Comparison of ENCODE assay signal across 8 cellular contexts in the genomic region with DNA sequence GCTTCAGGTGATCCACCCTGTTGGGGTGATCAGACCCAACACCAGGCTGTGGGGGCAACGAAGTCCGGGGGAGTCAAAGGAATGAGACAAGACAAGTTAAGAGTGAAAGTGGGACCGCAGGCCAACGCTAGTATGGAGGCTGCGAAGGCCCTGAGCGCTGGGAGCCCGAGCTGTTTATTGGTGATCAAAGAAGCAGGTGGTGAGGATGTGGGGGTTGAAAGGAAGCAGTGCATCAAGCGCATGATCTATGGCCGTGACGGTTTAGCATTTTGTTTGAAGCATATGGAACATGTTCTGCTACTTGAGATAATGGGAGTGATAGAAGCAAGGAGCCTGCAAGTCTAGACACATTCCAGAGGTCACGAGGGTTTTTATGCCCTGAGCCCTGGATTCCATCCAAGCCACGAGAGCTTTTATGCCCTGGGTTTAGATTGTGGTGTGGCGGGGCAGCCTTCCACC. TPM values are rescaled to one million over a fixed set of nuclear protein-coding genes. Genes with fewer than 3 reads are reported as not detected.
A peak's percentile ranks its signal among the peaks of the same experiment; 100 is the strongest.
DNase-seq lines count a peak whose midpoint lies in the region; ATAC-seq and TF ChIP-seq lines count a peak whose summit lies in the region.

No MANE protein-coding gene starts in this region.

- H3K9me3 Mint-ChIP-seq in CD4-positive, alpha-beta T cell, result peaks cover 2% of the 10 kb centered on the region
- peaks cover 1% of the 10 kb centered on the region for H3K9me3 Mint-ChIP-seq in activated naive CD4-positive, alpha-beta T cell treated with anti-CD3 and anti-CD28 coated beads, Interleukin-2, amount 10 ng/mL, durations not matched to agents 7 days and 5 days
- H3K9me3 Mint-ChIP-seq in naive thymus-derived CD8-positive, alpha-beta T cell, result no peaks in the 10 kb centered on the region

- H3K27me3 Mint-ChIP-seq in CD4-positive, alpha-beta T cell, result no peaks in the 10 kb centered on the region
- H3K27me3 Mint-ChIP-seq in activated naive CD4-positive, alpha-beta T cell treated with anti-CD3 and anti-CD28 coated beads, Interleukin-2, amount 10 ng/mL, durations not matched to agents 7 days and 5 days, result no peaks in the 10 kb centered on the region
- no peaks in the 10 kb centered on the region for H3K27me3 Mint-ChIP-seq in naive thymus-derived CD8-positive, alpha-beta T cell

- POLR2A ChIA-PET in CD4-positive, alpha-beta T cell (lab: Charles Lee), result interaction anchor here (0.8 to 2.8 kb wide), 14 partner anchors 10 to 364 kb away, joined by 3 to 13 read pairs (median 4); partner anchors contain the start of genes EP300, ST13 and XPNPEP3
- POLR2A ChIA-PET in naive thymus-derived CD8-positive, alpha-beta T cell (lab: Charles Lee), result interaction anchor here (0.6 to 2.3 kb wide), 10 partner anchors 9 to 560 kb away, joined by 3 to 16 read pairs (median 6); no protein-coding TSS in a partner anchor

- H3K4me3 ChIP-seq in RWPE2 (ENCODE audit: severe bottlenecking) (no peak overlapping the region), brain microvascular endothelial cell (ENCODE audit: low read depth, low read length) (no peak overlapping the region), psoas muscle (no peak overlapping the region)

- intact Hi-C loops in CD4-positive, alpha-beta T cell (cut with DNase I, micrococcal nuclease), result loop anchor here in 1 of 2 experiments (2.0 to 5.0 kb wide), 2 partner anchors 18 to 34 kb away; no protein-coding TSS in a partner anchor
- intact Hi-C loops in psoas muscle (cut with DNase I), result no loop called here

- in situ Hi-C loops in brain microvascular endothelial cell (cut with HindIII; ENCODE audit: low pct_ligation_motif_present, low sequenced_read_pairs), result no loop called here

- peaks cover 64% of the 10 kb centered on the region for H3K4me1 Mint-ChIP-seq in CD4-positive, alpha-beta T cell (ENCODE audit: low read depth)
- peaks cover 60% of the 10 kb centered on the region for H3K4me1 Mint-ChIP-seq in activated naive CD4-positive, alpha-beta T cell treated with anti-CD3 and anti-CD28 coated beads, Interleukin-2, amount 10 ng/mL, durations not matched to agents 7 days and 5 days
- H3K4me1 Mint-ChIP-seq in naive thymus-derived CD8-positive, alpha-beta T cell, result peaks cover 25 to 63% (median 59%) of the 10 kb centered on the region in 4 donors

- peak overlapping the region; percentile 71 for H3K27ac ChIP-seq in CD4-positive, alpha-beta T cell (ENCODE audit: low read depth, low read length)
- no peak overlapping the region for H3K27ac ChIP-seq in RWPE2 (ENCODE audit: poor library complexity, severe bottlenecking)
- H3K27ac ChIP-seq in brain microvascular endothelial cell, result no peak overlapping the region
- H3K27ac ChIP-seq in psoas muscle, result no peak overlapping the region

- H3K27me3 ChIP-seq in CD4-positive, alpha-beta T cell (ENCODE audit: control insufficient read depth, insufficient read depth, low read length), result no peaks in the 10 kb centered on the region
- no peaks in the 10 kb centered on the region for H3K27me3 ChIP-seq in RWPE2 (ENCODE audit: insufficient read depth, poor library complexity, severe bottlenecking)
- no peaks in the 10 kb centered on the region for H3K27me3 ChIP-seq in brain microvascular endothelial cell (replicated peaks)
- no peaks in the 10 kb centered on the region for H3K27me3 ChIP-seq in psoas muscle (ENCODE audit: insufficient read depth in 3 of 3, low read length in 2 of 3)

- peaks cover 30% of the 10 kb centered on the region for H3K4me1 ChIP-seq in RWPE2 (ENCODE audit: insufficient read depth, poor library complexity, severe bottlenecking)
- H3K4me1 ChIP-seq in psoas muscle, result no peaks in the 10 kb centered on the region

- no peak for TF ChIP-seq CTCF in CD4-positive, alpha-beta T cell (IDR thresholded peaks at IDR 0.05)
- TF ChIP-seq CTCF in RWPE2 (IDR thresholded peaks at IDR 0.05; ENCODE audit: poor library complexity, severe bottlenecking) (no peak), brain microvascular endothelial cell (IDR thresholded peaks at IDR 0.05; ENCODE audit: low read depth, low read length, missing control alignments) (no peak), psoas muscle (IDR thresholded peaks at IDR 0.05) (no peak)

- 51 to 54% (median 52%) methylated on average over 13 of the region's 13 CpGs for WGBS in psoas muscle, 3 donors

- H3K4me3 Mint-ChIP-seq in CD4-positive, alpha-beta T cell, result peak overlapping the region; percentile 73
- H3K4me3 Mint-ChIP-seq in activated naive CD4-positive, alpha-beta T cell treated with anti-CD3 and anti-CD28 coated beads, Interleukin-2, amount 10 ng/mL, durations not matched to agents 7 days and 5 days, result peak overlapping the region; percentile 56
- H3K4me3 Mint-ChIP-seq in naive thymus-derived CD8-positive, alpha-beta T cell, result peak overlapping the region; percentile 46 to 82 (median 73)

- H3K36me3 ChIP-seq in RWPE2 (ENCODE audit: low read depth) (no peaks in the 10 kb centered on the region), brain microvascular endothelial cell (replicated peaks) (no peaks in the 10 kb centered on the region), psoas muscle (ENCODE audit: insufficient read depth in 1 of 2, low read depth in 1 of 2) (no peaks in the 10 kb centered on the region)

- peak overlapping the region; percentile 93 for H3K27ac Mint-ChIP-seq in CD4-positive, alpha-beta T cell
- H3K27ac Mint-ChIP-seq in activated naive CD4-positive, alpha-beta T cell treated with anti-CD3 and anti-CD28 coated beads, Interleukin-2, amount 10 ng/mL, durations not matched to agents 7 days and 5 days, result peak overlapping the region; percentile 95
- H3K27ac Mint-ChIP-seq in naive thymus-derived CD8-positive, alpha-beta T cell, result peak overlapping the region; percentile 95 to 99 (median 96)

- peak; percentile 58 to 75 (median 64) for DNase-seq in CD4-positive, alpha-beta T cell
- DNase-seq in RWPE2 (ENCODE audit: low spot score), result no peak
- DNase-seq in activated naive CD4-positive, alpha-beta T cell treated with anti-CD3 and anti-CD28 coated beads, Interleukin-2, amount 10 ng/mL, durations not matched to agents 7 days and 5 days, result peak; percentile 86
- DNase-seq in naive thymus-derived CD8-positive, alpha-beta T cell, result peak; percentile 43 to 91 (median 74)
- DNase-seq in NK-92 treated with Interleukin-12 subunit alpha and Interleukin-12 subunit beta, amount 100 ng/mL, for 24 hours (lab: John Stamatoyannopoulos, UW), result no peak
- DNase-seq in brain microvascular endothelial cell, result no peak
- DNase-seq in psoas muscle, result no peak

- H3K9me3 ChIP-seq in CD4-positive, alpha-beta T cell (ENCODE audit: control insufficient read depth, low read length), result no peaks in the 10 kb centered on the region
- no peaks in the 10 kb centered on the region for H3K9me3 ChIP-seq in RWPE2 (ENCODE audit: severe bottlenecking)
- H3K9me3 ChIP-seq in psoas muscle, result no peaks in the 10 kb centered on the region

- H3K36me3 Mint-ChIP-seq in CD4-positive, alpha-beta T cell (ENCODE audit: low read depth), result no peaks in the 10 kb centered on the region
- H3K36me3 Mint-ChIP-seq in activated naive CD4-positive, alpha-beta T cell treated with anti-CD3 and anti-CD28 coated beads, Interleukin-2, amount 10 ng/mL, durations not matched to agents 7 days and 5 days, result peaks cover 12% of the 10 kb centered on the region
- H3K36me3 Mint-ChIP-seq in naive thymus-derived CD8-positive, alpha-beta T cell, result no peaks in the 10 kb centered on the region

- CTCF ChIA-PET in CD4-positive, alpha-beta T cell (lab: Charles Lee), result interaction anchor here (1.0 to 1.5 kb wide), 2 partner anchors 17 to 45 kb away, joined by 3 to 8 read pairs; no protein-coding TSS in a partner anchor
- CTCF ChIA-PET in activated naive CD4-positive, alpha-beta T cell treated with anti-CD3 and anti-CD28 coated beads, Interleukin-2, amount 10 ng/mL, durations not matched to agents 7 days and 5 days (lab: Charles Lee), result interaction anchor here (0.7 to 2.5 kb wide), 4 partner anchors 12 to 83 kb away, joined by 3 to 6 read pairs (median 4); no protein-coding TSS in a partner anchor

- peak; percentile 61 for ATAC-seq in CD4-positive, alpha-beta T cell (ENCODE audit: poor library complexity)
- ATAC-seq in RWPE2 (ENCODE audit: low read depth), result peak; percentile 26; the same call in 1 of the 3 replicates
- ATAC-seq in naive thymus-derived CD8-positive, alpha-beta T cell, result peak; percentile 73 to 79
- no peak for ATAC-seq in psoas muscle
- ATAC-seq in GM21515 (IDR thresholded peaks at IDR 0.05; ENCODE audit: unreplicated experiment), result no peak

RNA-seq across cellular contexts. Expression of gene MCHR1, which starts 49.5 kb away (rescaled TPM):
- not detected for total RNA-seq in CD4-positive, alpha-beta T cell
- total RNA-seq in naive thymus-derived CD8-positive, alpha-beta T cell, result not detected
- under 1 TPM in 1 of 3 donors, not detected in 2; 0.16 TPM for polyA plus RNA-seq in naive thymus-derived CD8-positive, alpha-beta T cell
- total RNA-seq in psoas muscle, result 1 to 10 TPM in 1 of 4 donors, under 1 TPM in 1, not detected in 2; 0.21 to 1.2 TPM
- under 1 TPM in 2 of 3 donors, not detected in 1; 0.04 to 0.08 TPM for polyA plus RNA-seq in psoas muscle

Comparison
In these comparisons a context has a peak if more than half of its experiments do, and no peak if none do; other contexts are left out.
1. ATAC-seq: peak in CD4-positive, alpha-beta T cell (single experiment), RWPE2 (single experiment) and naive thymus-derived CD8-positive, alpha-beta T cell (2 of 2); none in psoas muscle (0 of 4) and GM21515 (single experiment).
2. DNase-seq: peak in CD4-positive, alpha-beta T cell (10 of 10), activated naive CD4-positive, alpha-beta T cell treated with anti-CD3 and anti-CD28 coated beads, Interleukin-2, amount 10 ng/mL, durations not matched to agents 7 days and 5 days (single experiment) and naive thymus-derived CD8-positive, alpha-beta T cell (10 of 10); none in RWPE2 (single experiment), NK-92 treated with Interleukin-12 subunit alpha and Interleukin-12 subunit beta, amount 100 ng/mL, for 24 hours (single experiment), brain microvascular endothelial cell (single experiment) and psoas muscle (0 of 2).
3. Peak in every context shown above with its lines, with median percentiles within 50 percentile points of each other: H3K27ac Mint-ChIP-seq and H3K4me3 Mint-ChIP-seq.